In the genomic region with DNA sequence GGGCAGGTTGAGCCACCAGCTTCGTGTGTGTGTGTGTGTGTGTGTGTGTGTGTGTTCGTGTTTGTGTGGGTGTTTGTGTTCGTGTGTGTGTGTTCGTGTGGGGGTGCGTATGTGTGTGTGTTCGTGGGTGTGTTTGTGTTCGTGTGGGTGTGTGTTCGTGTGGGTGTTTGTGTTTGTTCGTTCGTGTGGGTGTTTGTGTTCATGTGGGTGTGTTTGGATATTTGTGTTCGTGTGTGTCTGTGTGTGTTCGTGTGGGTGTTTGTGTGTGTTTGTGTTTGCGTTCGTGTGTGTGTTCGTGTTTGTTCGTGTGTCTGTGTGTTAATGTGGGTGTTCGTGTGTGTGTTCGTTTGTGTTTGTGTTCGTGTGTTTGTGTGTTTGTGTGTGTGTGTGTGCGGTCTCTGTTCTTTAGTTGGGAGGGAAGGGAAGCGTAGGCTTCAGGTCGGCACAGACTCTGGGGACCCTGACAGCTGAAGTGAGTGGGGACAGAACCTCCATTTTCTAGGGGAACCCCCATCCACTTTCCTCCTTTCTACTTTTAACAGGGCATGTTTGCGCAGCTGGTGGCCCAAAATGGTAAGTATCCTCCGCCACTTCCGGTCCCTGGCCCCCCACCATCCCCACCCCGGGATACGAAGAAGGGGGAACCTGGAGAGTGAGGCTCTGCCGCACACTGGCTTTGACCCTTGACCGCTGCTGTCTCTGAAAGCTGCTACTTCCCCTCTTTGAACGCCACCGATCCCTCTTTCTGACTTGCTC, we compare ENCODE assay signal across 10 cellular contexts. TPM values are rescaled to one million over a fixed set of nuclear protein-coding genes. Genes with fewer than 3 reads are reported as not detected.
A peak's percentile ranks its signal among the peaks of the same experiment; 100 is the strongest.
DNase-seq lines count a peak whose midpoint lies in the region; ATAC-seq and TF ChIP-seq lines count a peak whose summit lies in the region.
"Had no signal": no experiment of that assay in that cellular context is flagged by ENCODE, and none has a peak within 500 bp of the region (broad histone marks: within the 10 kb centered on the region; RNA-seq: fewer than 3 reads in every experiment).

No MANE protein-coding gene starts in this region.

- peaks cover 9% of the 10 kb centered on the region; the same call in 1 of the 2 replicates for H4K20me1 ChIP-seq in DOHH2 (ENCODE audit: control insufficient read depth, insufficient read depth, low read depth, low read length)
- H4K20me1 ChIP-seq in Karpas-422 (ENCODE audit: insufficient read depth, low read depth, low read length): no peaks in the 10 kb centered on the region

- peak overlapping the region; percentile 78 for H3K9ac ChIP-seq in Karpas-422 (ENCODE audit: low read length)
- H3K9ac ChIP-seq in mucosa of rectum (ENCODE audit: low read depth in 1 of 2, low read length in 2 of 2): no peak overlapping the region

- peaks cover 53% of the 10 kb centered on the region for H3K36me3 ChIP-seq in DOHH2 (ENCODE audit: control insufficient read depth, low read length)
- H3K36me3 ChIP-seq in Karpas-422 (ENCODE audit: insufficient read depth, low read length): no peaks in the 10 kb centered on the region
- H3K36me3 ChIP-seq in mucosa of rectum (ENCODE audit: control insufficient read depth in 2 of 2, insufficient read depth in 2 of 2, low read length in 2 of 2): peaks cover 0 to 2% of the 10 kb centered on the region in 2 donors
- no peaks in the 10 kb centered on the region for H3K36me3 ChIP-seq in thyroid gland

- H3F3A ChIP-seq in DOHH2 (ENCODE audit: control insufficient read depth, insufficient read depth): peaks cover 38% of the 10 kb centered on the region

- TF ChIP-seq CTCF in DOHH2 (IDR thresholded peaks at IDR 0.05; ENCODE audit: low read depth, low read length, poor library complexity, severe bottlenecking) (no peak), thyroid gland (IDR thresholded peaks at IDR 0.05) (no peak)

- no peak for ATAC-seq in activated naive CD4-positive, alpha-beta T cell treated with anti-CD3 and anti-CD28 coated beads, Interleukin-2, amount 50 U/mL, for 72 hours

- peaks cover 63% of the 10 kb centered on the region for H3K4me1 ChIP-seq in DOHH2 (ENCODE audit: control insufficient read depth, low read length)
- H3K4me1 ChIP-seq in Karpas-422 (ENCODE audit: low read length): peaks cover 72% of the 10 kb centered on the region
- H3K4me1 ChIP-seq in mucosa of rectum (ENCODE audit: control insufficient read depth in 2 of 2, insufficient read depth in 2 of 2, low read length in 2 of 2): peaks cover 9 to 14% of the 10 kb centered on the region in 2 donors
- peaks cover 5 to 16% of the 10 kb centered on the region in 2 donors for H3K4me1 ChIP-seq in thyroid gland

- H3K9me3 ChIP-seq in DOHH2 (ENCODE audit: control insufficient read depth, insufficient read depth, low read length) (no peaks in the 10 kb centered on the region), Karpas-422 (ENCODE audit: low read length) (no peaks in the 10 kb centered on the region), mucosa of rectum (ENCODE audit: control insufficient read depth in 2 of 2, low read length in 2 of 2) (no peaks in the 10 kb centered on the region), thyroid gland (no peaks in the 10 kb centered on the region)

- H2AFZ ChIP-seq in Karpas-422 (ENCODE audit: low read length): no peak overlapping the region

- WGBS in thyroid gland, 2 donors: 46% methylated on average over 31 of the region's 31 CpGs

- H3K27me3 ChIP-seq in DOHH2 (ENCODE audit: control insufficient read depth, low read length) (no peaks in the 10 kb centered on the region), Karpas-422 (ENCODE audit: low read length) (no peaks in the 10 kb centered on the region), mucosa of rectum (ENCODE audit: control insufficient read depth in 2 of 2, insufficient read depth in 2 of 2, low read length in 2 of 2) (peaks cover 8 to 17% of the 10 kb centered on the region in 2 donors), thyroid gland (peaks cover 15% of the 10 kb centered on the region)

- peaks cover 0 to 6% of the 10 kb centered on the region in 2 donors for H3K9me3 Mint-ChIP-seq in activated naive CD4-positive, alpha-beta T cell treated with anti-CD3 and anti-CD28 coated beads, Interleukin-2, amount 50 U/mL, for 72 hours

- H3K4me2 ChIP-seq in DOHH2 (ENCODE audit: low read length): peak overlapping the region; percentile 87
- H3K4me2 ChIP-seq in Karpas-422 (ENCODE audit: low read depth, low read length, poor library complexity, severe bottlenecking): peak overlapping the region; percentile 78

- peaks cover 4 to 6% of the 10 kb centered on the region in 2 donors for H3K36me3 Mint-ChIP-seq in activated naive CD4-positive, alpha-beta T cell treated with anti-CD3 and anti-CD28 coated beads, Interleukin-2, amount 50 U/mL, for 72 hours

- TF ChIP-seq POLR2A in thyroid gland (IDR thresholded peaks at IDR 0.05): no peak

- intact Hi-C loops in thyroid gland (cut with DNase I): no loop called here

- H3K4me3 ChIP-seq in DOHH2 (ENCODE audit: low read length): peak overlapping the region; percentile 94
- H3K4me3 ChIP-seq in Karpas-422 (ENCODE audit: low read length): peak overlapping the region; percentile 73; the same call in 1 of the 2 replicates
- H3K4me3 ChIP-seq in mucosa of rectum (ENCODE audit: low read length in 2 of 2): peak overlapping the region; percentile 10 to 85
- H3K4me3 ChIP-seq in thyroid gland (replicated peaks in 1 of 3): no peak overlapping the region

- peak; percentile 74 for DNase-seq in Karpas-422
- no peak for DNase-seq in activated naive CD4-positive, alpha-beta T cell treated with anti-CD3 and anti-CD28 coated beads, Interleukin-2, amount 50 U/mL, for 72 hours (ENCODE audit: low spot score in 2 of 2)
- DNase-seq in NCI-H524 (lab: John Stamatoyannopoulos, UW): no peak
- DNase-seq in SHP77 treated with DMSO at 0.1 percent for 48 hours (lab: John Stamatoyannopoulos, UW): no peak
- no peak for DNase-seq in central memory CD4-positive, alpha-beta T cell
- DNase-seq in thyroid gland: no peak
- DNase-seq: NCI-H510A treated with DMSO at 0.1 percent for 48 hours had no signal

- H3K9me2 ChIP-seq in DOHH2 (replicated peaks; ENCODE audit: control insufficient read depth, low read length) (no peaks in the 10 kb centered on the region), Karpas-422 (replicated peaks; ENCODE audit: insufficient read depth, low read length) (no peaks in the 10 kb centered on the region)

- H3K79me2 ChIP-seq in DOHH2 (ENCODE audit: control insufficient read depth, low read length) (peaks cover 57% of the 10 kb centered on the region), Karpas-422 (ENCODE audit: low read length) (no peaks in the 10 kb centered on the region)

- H3K27ac ChIP-seq in DOHH2 (ENCODE audit: low read depth, low read length) (peak overlapping the region; percentile 93), Karpas-422 (ENCODE audit: low read length) (no peak overlapping the region), mucosa of rectum (ENCODE audit: low read depth in 2 of 2, low read length in 2 of 2) (no peak overlapping the region), thyroid gland (no peak overlapping the region)

- peak overlapping the region; percentile 0 to 16 for H3K27ac Mint-ChIP-seq in activated naive CD4-positive, alpha-beta T cell treated with anti-CD3 and anti-CD28 coated beads, Interleukin-2, amount 50 U/mL, for 72 hours

RNA-seq across cellular contexts. Expression of gene TNFSF9, which starts 1.6 kb away (rescaled TPM):
- 10.3 and 14.5 TPM in 2 replicates for total RNA-seq in Karpas-422 (2014; rRNA removed; shearing (Covaris generic); ENCODE audit: low replicate concordance)
- 1 to 10 TPM in 1 of 2 donors, under 1 TPM in 1; 0.43 to 3.4 TPM for total RNA-seq in activated naive CD4-positive, alpha-beta T cell treated with anti-CD3 and anti-CD28 coated beads, Interleukin-2, amount 50 U/mL, for 72 hours
- total RNA-seq in thyroid gland: under 1 TPM in 2 of 4 donors, not detected in 2; 0.45 to 0.54 TPM

RNA-seq across cellular contexts. Expression of gene TUBB4A, which starts 30.3 kb away (rescaled TPM):
- total RNA-seq in Karpas-422 (2014; rRNA removed; shearing (Covaris generic); ENCODE audit: low replicate concordance): 0.45 and 0.83 TPM in 2 replicates
- total RNA-seq in activated naive CD4-positive, alpha-beta T cell treated with anti-CD3 and anti-CD28 coated beads, Interleukin-2, amount 50 U/mL, for 72 hours: 1 to 10 TPM; 2.6 to 9.4 TPM
- total RNA-seq in thyroid gland: under 1 TPM in 3 of 4 donors, not detected in 1; 0.22 to 0.67 (median 0.59) TPM
- total RNA-seq: dermis microvascular lymphatic vessel endothelial cell had no signal

RNA-seq across cellular contexts. Expression of gene DENND1C, which starts 50.8 kb away (rescaled TPM):
- total RNA-seq in Karpas-422 (2014; rRNA removed; shearing (Covaris generic); ENCODE audit: low replicate concordance): 19.2 and 32.0 TPM in 2 replicates
- total RNA-seq in activated naive CD4-positive, alpha-beta T cell treated with anti-CD3 and anti-CD28 coated beads, Interleukin-2, amount 50 U/mL, for 72 hours: 10 to 100 TPM; 70.8 to 84.4 TPM
- total RNA-seq in thyroid gland: 1 to 10 TPM in 3 of 4 donors, not detected in 1; 1.3 to 2.1 (median 1.8) TPM
- total RNA-seq: dermis microvascular lymphatic vessel endothelial cell had no signal

RNA-seq across cellular contexts. Expression of gene CD70, which starts 58.5 kb away (rescaled TPM):
- 10.4 and 12.6 TPM in 2 replicates for total RNA-seq in Karpas-422 (2014; rRNA removed; shearing (Covaris generic); ENCODE audit: low replicate concordance)
- 1 to 10 TPM; 4.8 to 8.4 TPM for total RNA-seq in activated naive CD4-positive, alpha-beta T cell treated with anti-CD3 and anti-CD28 coated beads, Interleukin-2, amount 50 U/mL, for 72 hours
- total RNA-seq in thyroid gland: under 1 TPM in 1 of 4 donors, not detected in 3; 0.73 TPM
- total RNA-seq: dermis microvascular lymphatic vessel endothelial cell had no signal

Comparison
In these comparisons a context has a peak if more than half of its experiments do, and no peak if none do; other contexts are left out.
1. H3K4me3 ChIP-seq: peak in DOHH2 (single experiment), Karpas-422 (single experiment) and mucosa of rectum (2 of 2); none in thyroid gland (0 of 3).